Comparison of ENCODE assay signal across 10 cellular contexts in genomic region chr11:67607507-67607906, GRCh38. TPM values are rescaled to one million over a fixed set of nuclear protein-coding genes. Genes with fewer than 3 reads are reported as not detected.
DNase-seq lines count a peak whose midpoint lies in the region; ATAC-seq and TF ChIP-seq lines count a peak whose summit lies in the region.
"Had no signal": no experiment of that assay in that cellular context is flagged by ENCODE, and none has a peak within 500 bp of the region (broad histone marks: within the 10 kb centered on the region; RNA-seq: fewer than 3 reads in every experiment).

No MANE protein-coding gene starts in this region.

- ATAC-seq in activated T-helper 17 cell treated with anti-CD3 and anti-CD28 coated beads, Interleukin-2, amount 50 U/mL, for 72 hours (replicated peaks): no peak
- ATAC-seq in stimulated activated memory B cell treated with anti-CD40 and anti-IgM and Interleukin-4, amounts not matched to agents 10 μg/mL and 1 μg/mL and 100 μg/mL, for 72 hours: no peak
- ATAC-seq in HG03354 (IDR thresholded peaks at IDR 0.05; ENCODE audit: poor library complexity, severe bottlenecking, unreplicated experiment): no peak
- no peak for ATAC-seq in activated CD4-positive, CD25-positive, alpha-beta regulatory T cell treated with anti-CD3 and anti-CD28 coated beads, Interleukin-2, amount 50 U/mL, for 24 hours

- peak overlapping the region; percentile 85; the same call in 1 of the 2 replicates for H3K9ac ChIP-seq in iPS-20b (ENCODE audit: low read depth, low read length)

- H3K27ac ChIP-seq in HL-60 (replicated peaks) (peak overlapping the region; percentile 76), iPS-20b (ENCODE audit: low read length) (no peak overlapping the region)

- TF ChIP-seq CTCF in HL-60 (IDR thresholded peaks at IDR 0.05; ENCODE audit: insufficient read depth, low read length): no peak

- H3K4me1 Mint-ChIP-seq in activated T-helper 17 cell treated with anti-CD3 and anti-CD28 coated beads, Interleukin-2, amount 50 U/mL, for 72 hours: peaks cover 5% of the 10 kb centered on the region
- peaks cover 35% of the 10 kb centered on the region for H3K4me1 Mint-ChIP-seq in stimulated activated memory B cell treated with anti-CD40 and anti-IgM and Interleukin-4, amounts not matched to agents 10 μg/mL and 1 μg/mL and 100 μg/mL, for 72 hours

- peaks cover 25% of the 10 kb centered on the region for H3K4me1 ChIP-seq in iPS-20b (ENCODE audit: insufficient read depth, low read length)

- H3K9me3 Mint-ChIP-seq in activated T-helper 17 cell treated with anti-CD3 and anti-CD28 coated beads, Interleukin-2, amount 50 U/mL, for 72 hours: no peaks in the 10 kb centered on the region
- no peaks in the 10 kb centered on the region for H3K9me3 Mint-ChIP-seq in stimulated activated memory B cell treated with anti-CD40 and anti-IgM and Interleukin-4, amounts not matched to agents 10 μg/mL and 1 μg/mL and 100 μg/mL, for 72 hours

- no peaks in the 10 kb centered on the region for H3K27me3 ChIP-seq in HL-60 (ENCODE audit: insufficient read depth, poor library complexity, severe bottlenecking)
- H3K27me3 ChIP-seq in iPS-20b (ENCODE audit: insufficient read depth, low read length): no peaks in the 10 kb centered on the region

- H3K36me3 Mint-ChIP-seq in activated T-helper 17 cell treated with anti-CD3 and anti-CD28 coated beads, Interleukin-2, amount 50 U/mL, for 72 hours (ENCODE audit: low read depth): peaks cover 32% of the 10 kb centered on the region
- H3K36me3 Mint-ChIP-seq in stimulated activated memory B cell treated with anti-CD40 and anti-IgM and Interleukin-4, amounts not matched to agents 10 μg/mL and 1 μg/mL and 100 μg/mL, for 72 hours: peaks cover 39% of the 10 kb centered on the region

- peak overlapping the region; percentile 97 for H3K4me3 ChIP-seq in HL-60 (replicated peaks; ENCODE audit: insufficient read depth, low read length)
- peak overlapping the region; percentile 95 for H3K4me3 ChIP-seq in iPS-20b (ENCODE audit: low read length)

- peak overlapping the region; percentile 89 for H3K4me3 Mint-ChIP-seq in activated T-helper 17 cell treated with anti-CD3 and anti-CD28 coated beads, Interleukin-2, amount 50 U/mL, for 72 hours
- H3K4me3 Mint-ChIP-seq in stimulated activated memory B cell treated with anti-CD40 and anti-IgM and Interleukin-4, amounts not matched to agents 10 μg/mL and 1 μg/mL and 100 μg/mL, for 72 hours: peak overlapping the region; percentile 87

- DNase-seq in HL-60 (ENCODE audit: low read depth in 1 of 2, low spot score in 1 of 2) (no peak), NCI-H1436 (lab: John Stamatoyannopoulos, UW) (no peak)
- no peak for DNase-seq in NK-92 treated with Interleukin-12 subunit alpha and Interleukin-12 subunit beta, amount 100 ng/mL, for 24 hours (lab: John Stamatoyannopoulos, UW)
- DNase-seq: activated CD4-positive, alpha-beta T cell treated with anti-CD3 and anti-CD28 coated beads, Interleukin-2, amount 50 U/mL, for 1 hour; GOT3 had no signal

- no peaks in the 10 kb centered on the region for H3K9me3 ChIP-seq in iPS-20b (ENCODE audit: insufficient read depth, low read depth, low read length)

- H3K36me3 ChIP-seq in iPS-20b (ENCODE audit: insufficient read depth, low read depth, low read length): peaks cover 16% of the 10 kb centered on the region

- H3K27me3 Mint-ChIP-seq in activated T-helper 17 cell treated with anti-CD3 and anti-CD28 coated beads, Interleukin-2, amount 50 U/mL, for 72 hours: peaks cover 4% of the 10 kb centered on the region
- peaks cover 21% of the 10 kb centered on the region for H3K27me3 Mint-ChIP-seq in stimulated activated memory B cell treated with anti-CD40 and anti-IgM and Interleukin-4, amounts not matched to agents 10 μg/mL and 1 μg/mL and 100 μg/mL, for 72 hours

- peak overlapping the region; percentile 76 for H3K27ac Mint-ChIP-seq in activated T-helper 17 cell treated with anti-CD3 and anti-CD28 coated beads, Interleukin-2, amount 50 U/mL, for 72 hours
- peak overlapping the region; percentile 76 for H3K27ac Mint-ChIP-seq in stimulated activated memory B cell treated with anti-CD40 and anti-IgM and Interleukin-4, amounts not matched to agents 10 μg/mL and 1 μg/mL and 100 μg/mL, for 72 hours

RNA-seq across cellular contexts. Expression of gene NDUFV1, which starts 0.8 kb away (rescaled TPM):
- 100 to 1,000 TPM; 160 to 238 TPM for total RNA-seq in activated T-helper 17 cell treated with anti-CD3 and anti-CD28 coated beads, Interleukin-2, amount 50 U/mL, for 72 hours

RNA-seq across cellular contexts. Expression of gene NUDT8, which starts 22.2 kb away (rescaled TPM):
- total RNA-seq in activated T-helper 17 cell treated with anti-CD3 and anti-CD28 coated beads, Interleukin-2, amount 50 U/mL, for 72 hours: 10 to 100 TPM; 12.0 to 23.1 TPM

RNA-seq across cellular contexts. Expression of gene GSTP1, which starts 23.9 kb away (rescaled TPM):
- total RNA-seq in activated T-helper 17 cell treated with anti-CD3 and anti-CD28 coated beads, Interleukin-2, amount 50 U/mL, for 72 hours: 100 to 1,000 TPM; 187 to 394 TPM

RNA-seq across cellular contexts. Expression of gene TBX10, which starts 32.1 kb away (rescaled TPM):
- total RNA-seq in activated T-helper 17 cell treated with anti-CD3 and anti-CD28 coated beads, Interleukin-2, amount 50 U/mL, for 72 hours: not detected

RNA-seq across cellular contexts. Expression of gene ACY3, which starts 43.0 kb away (rescaled TPM):
- under 1 TPM in 1 of 2 donors, not detected in 1; 0.80 TPM for total RNA-seq in activated T-helper 17 cell treated with anti-CD3 and anti-CD28 coated beads, Interleukin-2, amount 50 U/mL, for 72 hours
